ENCODE assay signal across 8 cellular contexts in genomic region chr4:120921456-120922389, GRCh38. TPM values are rescaled to one million over a fixed set of nuclear protein-coding genes. Genes with fewer than 3 reads are reported as not detected.
DNase-seq lines count a peak whose midpoint lies in the region; ATAC-seq, FAIRE-seq and TF ChIP-seq lines count a peak whose summit lies in the region.

No MANE protein-coding gene starts in this region.

- H3K4me3 Mint-ChIP-seq in astrocyte (ENCODE audit: unreplicated experiment): peak overlapping the region; percentile 91
- H3K4me3 Mint-ChIP-seq in osteocyte (ENCODE audit: unreplicated experiment): peak overlapping the region; percentile 88

- H3K27ac Mint-ChIP-seq in astrocyte (ENCODE audit: unreplicated experiment) (peak overlapping the region; percentile 97), osteocyte (ENCODE audit: unreplicated experiment) (peak overlapping the region; percentile 90)

- H3K4me1 Mint-ChIP-seq in astrocyte (ENCODE audit: low read depth, unreplicated experiment) (peaks cover 3% of the 10 kb centered on the region), osteocyte (ENCODE audit: unreplicated experiment) (peaks cover 14% of the 10 kb centered on the region)

- no peaks in the 10 kb centered on the region for H4K20me1 ChIP-seq in astrocyte (ENCODE audit: insufficient read depth, low read length)

- H3K9ac ChIP-seq in astrocyte (ENCODE audit: low read length): peak overlapping the region; percentile 87

- H3K36me3 ChIP-seq in astrocyte (ENCODE audit: insufficient read depth, low read length): no peaks in the 10 kb centered on the region
- no peaks in the 10 kb centered on the region for H3K36me3 ChIP-seq in upper lobe of right lung

- no peak for FAIRE-seq in astrocyte (lab: Jason Lieb, UNC)

- no peaks in the 10 kb centered on the region for H3K9me3 ChIP-seq in astrocyte (ENCODE audit: insufficient read depth, low read depth, low read length)
- H3K9me3 ChIP-seq in upper lobe of right lung: no peaks in the 10 kb centered on the region

- H3K4me1 ChIP-seq in astrocyte (ENCODE audit: insufficient read depth, low read length) (peaks cover 6% of the 10 kb centered on the region), upper lobe of right lung (peaks cover 17% of the 10 kb centered on the region)

- H3K27me3 Mint-ChIP-seq in astrocyte (ENCODE audit: low read depth, unreplicated experiment): no peaks in the 10 kb centered on the region
- H3K27me3 Mint-ChIP-seq in osteocyte (ENCODE audit: unreplicated experiment): no peaks in the 10 kb centered on the region

- ATAC-seq in left ventricle myocardium superior: peak; percentile 85
- peak; percentile 87 for ATAC-seq in upper lobe of right lung

- no peak for TF ChIP-seq CTCF in RWPE1 (conservative IDR thresholded peaks at IDR 0.05; ENCODE audit: low read depth)
- no peak for TF ChIP-seq CTCF in astrocyte (IDR thresholded peaks at IDR 0.05; ENCODE audit: insufficient read depth, low read depth, low read length)
- TF ChIP-seq CTCF in osteocyte (IDR thresholded peaks at IDR 0.05): no peak
- TF ChIP-seq CTCF in upper lobe of right lung (IDR thresholded peaks at IDR 0.05): no peak

- peak overlapping the region; percentile 77 for H2AFZ ChIP-seq in astrocyte (ENCODE audit: low read depth, low read length)

- DNase-seq in NCI-H748 (lab: John Stamatoyannopoulos, UW; ENCODE audit: unreplicated experiment) (peak; percentile 65), NCI-H748 treated with DMSO at 0.1 percent for 48 hours (lab: John Stamatoyannopoulos, UW) (no peak), RWPE1 (ENCODE audit: low spot score) (peak; percentile 69), astrocyte (ENCODE audit: low read depth) (peak; percentile 66), left ventricle myocardium superior (peak; percentile 85), osteocyte (ENCODE audit: extremely low spot score, unreplicated experiment) (peak; percentile 88), upper lobe of right lung (peak; percentile 88), UCSD-AML1 (lab: John Stamatoyannopoulos, UW; ENCODE audit: unreplicated experiment) (no peak)

- POLR2A ChIA-PET in RWPE1 (lab: Yijun Ruan, JAX; ENCODE audit: low non-redundant PET): no interaction called here

- intact Hi-C loops in left ventricle myocardium superior (cut with micrococcal nuclease) (no loop called here), upper lobe of right lung (cut with DNase I) (no loop called here)

- no peaks in the 10 kb centered on the region for H3K36me3 Mint-ChIP-seq in astrocyte (ENCODE audit: low read depth, unreplicated experiment)
- H3K36me3 Mint-ChIP-seq in osteocyte (ENCODE audit: unreplicated experiment): no peaks in the 10 kb centered on the region

- no peaks in the 10 kb centered on the region for H3K27me3 ChIP-seq in astrocyte (ENCODE audit: insufficient read depth, low read length)
- H3K27me3 ChIP-seq in upper lobe of right lung: no peaks in the 10 kb centered on the region

- CTCF ChIA-PET in RWPE1 (lab: Yijun Ruan, JAX): no interaction called here

- peaks cover 2% of the 10 kb centered on the region for H3K9me3 Mint-ChIP-seq in astrocyte (ENCODE audit: unreplicated experiment)
- H3K9me3 Mint-ChIP-seq in osteocyte (ENCODE audit: unreplicated experiment): no peaks in the 10 kb centered on the region

- H3K4me2 ChIP-seq in astrocyte (ENCODE audit: low read length): peak overlapping the region; percentile 82

- peaks cover 13% of the 10 kb centered on the region for H3K79me2 ChIP-seq in astrocyte (ENCODE audit: insufficient read depth, low read length)

- H3K27ac ChIP-seq in RWPE1: peak overlapping the region; percentile 95
- H3K27ac ChIP-seq in astrocyte (ENCODE audit: low read depth, low read length): peak overlapping the region; percentile 76
- peak overlapping the region; percentile 93 for H3K27ac ChIP-seq in upper lobe of right lung

- H3K4me3 ChIP-seq in astrocyte (ENCODE audit: insufficient read depth, low read depth, low read length): peak overlapping the region; percentile 63
- peak overlapping the region; percentile 69 for H3K4me3 ChIP-seq in upper lobe of right lung

RNA-seq across cellular contexts. Expression of gene PRDM5, which starts 0.8 kb away (rescaled TPM):
- total RNA-seq in astrocyte (5.3 and 6.5 TPM in 2 replicates), left ventricle myocardium superior (7.6 TPM), osteocyte (9.4 and 10.2 TPM in 2 replicates), upper lobe of right lung (17.0 TPM)

Comparison
In these comparisons a context has a peak if more than half of its experiments do, and no peak if none do; other contexts are left out.
1. DNase-seq: peak in NCI-H748 (single experiment), RWPE1 (single experiment), astrocyte (single experiment), left ventricle myocardium superior (single experiment), osteocyte (single experiment) and upper lobe of right lung (single experiment); none in NCI-H748 treated with DMSO at 0.1 percent for 48 hours (single experiment) and UCSD-AML1 (single experiment).
2. Peak in every context shown above with its lines, with median percentiles within 50 percentile points of each other: H3K27ac ChIP-seq.